22 cellular contexts compared by ENCODE assay signal in the genomic region with DNA sequence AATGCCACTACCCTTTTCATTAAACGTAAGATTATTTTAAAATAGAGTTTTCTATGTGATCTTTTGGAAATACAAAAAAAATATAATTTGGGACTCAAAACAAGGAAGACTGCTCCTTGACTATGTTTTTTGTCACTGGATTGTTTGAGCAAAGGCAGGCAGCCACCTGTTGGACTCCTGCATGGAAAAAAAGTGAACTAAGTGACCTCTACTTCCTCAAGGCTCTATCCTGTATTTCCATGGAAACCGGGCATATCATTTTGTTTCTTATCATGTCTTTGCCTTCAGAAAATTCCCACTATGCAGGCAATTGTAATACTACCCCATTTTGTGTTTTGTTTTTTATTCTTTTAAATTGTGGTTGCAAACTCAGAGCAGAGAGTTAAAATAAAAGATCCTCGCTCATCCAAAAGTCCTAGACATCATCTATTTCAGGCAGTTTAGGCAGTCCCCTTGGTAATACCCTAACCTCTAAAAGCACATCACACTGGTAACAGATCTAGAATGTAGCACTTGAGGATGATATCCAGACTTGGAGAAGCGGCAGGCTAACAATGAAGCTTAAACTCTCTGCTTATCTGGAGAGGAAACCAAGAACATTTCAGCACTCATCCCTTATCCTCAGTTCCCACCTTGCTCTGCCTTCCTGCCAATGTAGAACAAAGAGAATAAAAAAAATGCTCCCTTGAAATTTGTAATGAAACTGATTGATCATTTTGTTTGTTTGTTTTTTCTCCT.
"Had no signal": no experiment of that assay in that cellular context is flagged by ENCODE, and none has a peak within 500 bp of the region (broad histone marks: within the 10 kb centered on the region; RNA-seq: fewer than 3 reads in every experiment).

No MANE protein-coding gene starts in this region.

- H3K4me1 ChIP-seq: heart left ventricle, left lung, prostate gland, right atrium auricular region, stomach had no signal

- DNase-seq: activated CD4-positive, alpha-beta T cell treated with anti-CD3 and anti-CD28 coated beads, Interleukin-2, amount 10 ng/mL, durations not matched to agents 7 days and 5 days; activated CD8-positive, alpha-beta T cell treated with anti-CD3 and anti-CD28 coated beads, Interleukin-2, amount 10 ng/mL, durations not matched to agents 7 days and 5 days; activated naive CD4-positive, alpha-beta T cell treated with anti-CD3 and anti-CD28 coated beads for 36 hours; activated T-cell treated with anti-CD3 and anti-CD28 coated beads, Interleukin-2, amount 50 U/mL, for 24 hours; anterior cingulate cortex; central memory CD4-positive, alpha-beta T cell; heart left ventricle; left lung; mammary epithelial cell; mucosa of descending colon; naive thymus-derived CD4-positive, alpha-beta T cell; stimulated activated CD4-positive, alpha-beta T cell treated with anti-CD3 and anti-CD28 coated beads, Interleukin-2, amount 100 ng/mL, for 24 hours; stomach; SW 1271; T-helper 2 cell had no signal

- H3K4me3 ChIP-seq: gastroesophageal sphincter, heart left ventricle, left lung, mucosa of descending colon, neural progenitor cell, prostate gland, right atrium auricular region, stomach had no signal

- H3K4me2 ChIP-seq: neural progenitor cell had no signal

- H3K36me3 ChIP-seq: gastroesophageal sphincter, heart left ventricle, left lung, neural progenitor cell, prostate gland, right atrium auricular region, stomach had no signal

- H3K36me3 Mint-ChIP-seq: brain; naive thymus-derived CD4-positive, alpha-beta T cell; neural progenitor cell; type B pancreatic cell had no signal

- H3K27me3 ChIP-seq: gastroesophageal sphincter, heart left ventricle, left lung, neural progenitor cell, right atrium auricular region, stomach had no signal

- H3K4me3 Mint-ChIP-seq: activated CD4-positive, alpha-beta T cell treated with anti-CD3 and anti-CD28 coated beads, Interleukin-2, amount 10 ng/mL, durations not matched to agents 7 days and 5 days; activated CD8-positive, alpha-beta T cell treated with anti-CD3 and anti-CD28 coated beads, Interleukin-2, amount 10 ng/mL, durations not matched to agents 7 days and 5 days; activated naive CD4-positive, alpha-beta T cell treated with anti-CD3 and anti-CD28 coated beads for 36 hours; activated T-cell treated with anti-CD3 and anti-CD28 coated beads, Interleukin-2, amount 50 U/mL, for 24 hours; brain; naive thymus-derived CD4-positive, alpha-beta T cell; neural progenitor cell; type B pancreatic cell had no signal

- H3K27ac ChIP-seq: gastroesophageal sphincter, heart left ventricle, left lung, neural progenitor cell, prostate gland, right atrium auricular region, stomach had no signal

- H3K9me3 Mint-ChIP-seq: activated CD4-positive, alpha-beta T cell treated with anti-CD3 and anti-CD28 coated beads, Interleukin-2, amount 10 ng/mL, durations not matched to agents 7 days and 5 days; activated naive CD4-positive, alpha-beta T cell treated with anti-CD3 and anti-CD28 coated beads for 36 hours; activated T-cell treated with anti-CD3 and anti-CD28 coated beads, Interleukin-2, amount 50 U/mL, for 24 hours; brain; naive thymus-derived CD4-positive, alpha-beta T cell; neural progenitor cell; type B pancreatic cell had no signal

- ATAC-seq: activated CD8-positive, alpha-beta T cell treated with anti-CD3 and anti-CD28 coated beads, Interleukin-2, amount 10 ng/mL, durations not matched to agents 7 days and 5 days; esophagus mucosa; gastroesophageal sphincter; heart left ventricle; left lung; mucosa of descending colon; naive thymus-derived CD4-positive, alpha-beta T cell had no signal

- H3K4me1 Mint-ChIP-seq: activated CD4-positive, alpha-beta T cell treated with anti-CD3 and anti-CD28 coated beads, Interleukin-2, amount 10 ng/mL, durations not matched to agents 7 days and 5 days; naive thymus-derived CD4-positive, alpha-beta T cell had no signal

- H3K27me3 Mint-ChIP-seq: activated T-cell treated with anti-CD3 and anti-CD28 coated beads, Interleukin-2, amount 50 U/mL, for 24 hours; brain; type B pancreatic cell had no signal

- H3K27ac Mint-ChIP-seq: activated CD4-positive, alpha-beta T cell treated with anti-CD3 and anti-CD28 coated beads, Interleukin-2, amount 10 ng/mL, durations not matched to agents 7 days and 5 days; activated CD8-positive, alpha-beta T cell treated with anti-CD3 and anti-CD28 coated beads, Interleukin-2, amount 10 ng/mL, durations not matched to agents 7 days and 5 days; activated naive CD4-positive, alpha-beta T cell treated with anti-CD3 and anti-CD28 coated beads for 36 hours; activated T-cell treated with anti-CD3 and anti-CD28 coated beads, Interleukin-2, amount 50 U/mL, for 24 hours; naive thymus-derived CD4-positive, alpha-beta T cell had no signal

- H3K9ac ChIP-seq: neural progenitor cell had no signal
